Comparison of ENCODE assay signal across 6 cellular contexts in the genomic region with DNA sequence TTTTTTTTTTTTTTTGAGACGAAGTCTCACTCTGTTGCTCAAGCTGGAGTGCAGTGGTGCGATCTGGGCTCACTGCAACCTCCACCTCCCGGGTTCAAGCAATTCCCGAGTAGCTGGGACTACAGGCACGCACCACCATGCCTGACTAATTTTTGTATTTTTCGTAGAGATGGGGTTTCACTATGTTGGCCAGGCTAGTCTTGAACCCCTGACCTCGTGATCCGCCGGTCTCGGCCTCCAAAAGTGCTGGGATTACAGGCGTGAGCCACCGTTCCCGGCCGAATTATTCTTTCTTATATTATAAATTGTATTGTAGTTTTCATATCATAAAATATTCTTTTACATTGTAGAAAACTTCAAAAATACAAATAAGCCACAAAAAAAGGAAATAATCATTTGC. TPM values are rescaled to one million over a fixed set of nuclear protein-coding genes. Genes with fewer than 3 reads are reported as not detected.
DNase-seq lines count a peak whose midpoint lies in the region; ATAC-seq and TF ChIP-seq lines count a peak whose summit lies in the region.
"Not testable (repeated sequence)": the region's sequence is repeated elsewhere in the genome, so short reads cannot be mapped to it uniquely, and the experiment has no call there.

No MANE protein-coding gene starts in this region.

- peak overlapping the region; percentile 96 for H3K9ac ChIP-seq in adipocyte (ENCODE audit: low read length)
- peak overlapping the region in 1 of 5 donors; percentile 72 for H3K9ac ChIP-seq in subcutaneous abdominal adipose tissue (ENCODE audit: low read length in 5 of 5)

- BruUV-seq in PC-9 (replicated peaks; lab: Mats Ljungman, UMichigan) = not testable (repeated sequence)

- TF ChIP-seq CTCF in PC-9 (conservative IDR thresholded peaks at IDR 0.05); activated CD8-positive, alpha-beta T cell treated with anti-CD3 and anti-CD28 coated beads for 36 hours (IDR thresholded peaks at IDR 0.05): not testable (repeated sequence)

- CTCF ChIA-PET in CD4-positive, alpha-beta memory T cell (lab: Charles Lee; ENCODE audit: partially characterized antibody) = interaction anchor here (0.6 to 13.1 kb wide), 6 partner anchors 8 to 100 kb away, joined by 3 to 169 read pairs (median 4); a partner anchor contains a TSS
- CTCF ChIA-PET in PC-9 (lab: Charles Lee) = interaction anchor here (0.7 to 0.9 kb wide), 2 partner anchors 25 to 1153 kb away, joined by 5 to 16 read pairs; no protein-coding TSS in a partner anchor
- CTCF ChIA-PET in activated CD8-positive, alpha-beta T cell treated with anti-CD3 and anti-CD28 coated beads for 36 hours (lab: Charles Lee) = interaction anchor here (0.6 to 21.4 kb wide), 10 partner anchors 12 to 274 kb away, joined by 3 to 392 read pairs (median 4); a partner anchor contains a TSS

- not testable (repeated sequence) for H3K4me3 ChIP-seq in CD4-positive, alpha-beta memory T cell (ENCODE audit: low read length in 2 of 2); PC-9; adipocyte (ENCODE audit: low read length); subcutaneous abdominal adipose tissue (ENCODE audit: low read depth in 1 of 5, low read length in 5 of 5)

- POLR2A ChIA-PET in CD4-positive, alpha-beta memory T cell (lab: Charles Lee; ENCODE audit: partially characterized antibody) = interaction anchor here (0.7 to 11.6 kb wide), 4 partner anchors 12 to 155 kb away, joined by 4 to 280 read pairs (median 16); a partner anchor contains a TSS
- POLR2A ChIA-PET in PC-9 (lab: Charles Lee; ENCODE audit: unreplicated experiment) = interaction anchor here (0.6 kb wide), 1 partner anchor 11 kb away, joined by 12 read pairs; no protein-coding TSS in a partner anchor
- POLR2A ChIA-PET in activated CD8-positive, alpha-beta T cell treated with anti-CD3 and anti-CD28 coated beads for 36 hours (lab: Charles Lee) = interaction anchor here (0.6 to 16.7 kb wide), 18 partner anchors 8 to 848 kb away, joined by 3 to 358 read pairs (median 4); a partner anchor contains a TSS

- H3K4me1 ChIP-seq in CD4-positive, alpha-beta memory T cell (ENCODE audit: insufficient read depth, low read length) = peaks cover 73% of the 10 kb centered on the region
- peaks cover 27% of the 10 kb centered on the region for H3K4me1 ChIP-seq in PC-9 (replicated peaks; ENCODE audit: insufficient read depth)
- peaks cover 49% of the 10 kb centered on the region for H3K4me1 ChIP-seq in adipocyte (ENCODE audit: control insufficient read depth, insufficient read depth, low read length)
- H3K4me1 ChIP-seq in subcutaneous abdominal adipose tissue (ENCODE audit: control insufficient read depth in 5 of 5, insufficient read depth in 5 of 5, low read length in 5 of 5) = peaks cover 14 to 46% (median 43%) of the 10 kb centered on the region in 5 donors

- H3K9me2 ChIP-seq in PC-9 (ENCODE audit: insufficient read depth) = not testable (repeated sequence)

- H3K27ac Mint-ChIP-seq in CD4-positive, alpha-beta memory T cell = peak overlapping the region in 4 of 7 donors; percentile 29 to 91 (median 80)
- H3K27ac Mint-ChIP-seq in activated CD8-positive, alpha-beta T cell treated with anti-CD3 and anti-CD28 coated beads for 36 hours = peak overlapping the region; percentile 89
- peak overlapping the region in 1 of 6 donors; percentile 83 for H3K27ac Mint-ChIP-seq in naive B cell

- H3K9me3 ChIP-seq in CD4-positive, alpha-beta memory T cell (ENCODE audit: control insufficient read depth in 1 of 2, low read length in 2 of 2); PC-9 (ENCODE audit: insufficient read depth, low read depth); adipocyte (ENCODE audit: control insufficient read depth, low read length); subcutaneous abdominal adipose tissue (ENCODE audit: control insufficient read depth in 5 of 5, low read length in 5 of 5): not testable (repeated sequence)

- H3K4me1 Mint-ChIP-seq in CD4-positive, alpha-beta memory T cell = peaks cover 43 to 74% (median 57%) of the 10 kb centered on the region in 4 donors
- H3K4me1 Mint-ChIP-seq in activated CD8-positive, alpha-beta T cell treated with anti-CD3 and anti-CD28 coated beads for 36 hours (ENCODE audit: low read depth) = peaks cover 45% of the 10 kb centered on the region
- H3K4me1 Mint-ChIP-seq in naive B cell = peaks cover 44 to 58% (median 52%) of the 10 kb centered on the region in 3 donors

- H3K4me3 Mint-ChIP-seq in CD4-positive, alpha-beta memory T cell = peak overlapping the region in 6 of 8 donors; percentile 83 to 95 (median 88)
- H3K4me3 Mint-ChIP-seq in activated CD8-positive, alpha-beta T cell treated with anti-CD3 and anti-CD28 coated beads for 36 hours = peak overlapping the region; percentile 90
- H3K4me3 Mint-ChIP-seq in naive B cell = peak overlapping the region in 5 of 8 donors; percentile 20 to 89 (median 80)

- not testable (repeated sequence) for H4K20me1 ChIP-seq in PC-9 (ENCODE audit: insufficient read depth)

- peaks cover 17% of the 10 kb centered on the region for H3F3A ChIP-seq in PC-9 (ENCODE audit: insufficient read depth, low read depth)

- H3K9me3 Mint-ChIP-seq in CD4-positive, alpha-beta memory T cell; activated CD8-positive, alpha-beta T cell treated with anti-CD3 and anti-CD28 coated beads for 36 hours; naive B cell: not testable (repeated sequence)

- not testable (repeated sequence) for H3K27me3 Mint-ChIP-seq in CD4-positive, alpha-beta memory T cell; activated CD8-positive, alpha-beta T cell treated with anti-CD3 and anti-CD28 coated beads for 36 hours; naive B cell

- H3K27ac ChIP-seq in CD4-positive, alpha-beta memory T cell (ENCODE audit: low read depth, low read length) = peak overlapping the region; percentile 80
- not testable (repeated sequence) for H3K27ac ChIP-seq in PC-9
- H3K27ac ChIP-seq in subcutaneous abdominal adipose tissue (ENCODE audit: low read depth, low read length) = peak overlapping the region; percentile 96

- H2AFZ ChIP-seq in PC-9 = not testable (repeated sequence)

- H3K36me3 Mint-ChIP-seq in CD4-positive, alpha-beta memory T cell = peaks cover 5 to 22% of the 10 kb centered on the region in 2 donors
- H3K36me3 Mint-ChIP-seq in activated CD8-positive, alpha-beta T cell treated with anti-CD3 and anti-CD28 coated beads for 36 hours (ENCODE audit: low read depth) = peaks cover 35% of the 10 kb centered on the region
- H3K36me3 Mint-ChIP-seq in naive B cell = not testable (repeated sequence)

- intact Hi-C loops in CD4-positive, alpha-beta memory T cell (cut with micrococcal nuclease) = not testable (repeated sequence)
- intact Hi-C loops in PC-9 (cut with micrococcal nuclease; ENCODE audit: unreplicated experiment) = loop anchor here (1.0 kb wide), 2 partner anchors 24 to 48 kb away; no protein-coding TSS in a partner anchor
- intact Hi-C loops in activated CD8-positive, alpha-beta T cell treated with anti-CD3 and anti-CD28 coated beads for 36 hours (cut with micrococcal nuclease) = loop anchor here (5.0 kb wide), 2 partner anchors 34 to 79 kb away; no protein-coding TSS in a partner anchor

- not testable (repeated sequence) for ATAC-seq in activated CD8-positive, alpha-beta T cell treated with anti-CD3 and anti-CD28 coated beads for 36 hours; naive B cell (ENCODE audit: low read depth in 2 of 2)

- not testable (repeated sequence) for H3K27me3 ChIP-seq in CD4-positive, alpha-beta memory T cell (ENCODE audit: insufficient read depth, low read length); PC-9 (ENCODE audit: insufficient read depth, low read depth); adipocyte (replicated peaks; ENCODE audit: control insufficient read depth, insufficient read depth, low read length); subcutaneous abdominal adipose tissue (ENCODE audit: control insufficient read depth in 5 of 5, insufficient read depth in 4 of 5, low read length in 5 of 5)

- peaks cover 15% of the 10 kb centered on the region for H3K79me2 ChIP-seq in PC-9 (ENCODE audit: low read depth)

- not testable (repeated sequence) for DNase-seq in CD4-positive, alpha-beta memory T cell; PC-9; activated CD8-positive, alpha-beta T cell treated with anti-CD3 and anti-CD28 coated beads for 36 hours; adipocyte (ENCODE audit: low read depth); naive B cell

- not testable (repeated sequence) for H3K36me3 ChIP-seq in CD4-positive, alpha-beta memory T cell (ENCODE audit: insufficient read depth, low read length); PC-9 (ENCODE audit: low read depth); adipocyte (ENCODE audit: control insufficient read depth, insufficient read depth, low read length, severe bottlenecking); subcutaneous abdominal adipose tissue (ENCODE audit: control insufficient read depth in 5 of 5, insufficient read depth in 5 of 5, low read length in 5 of 5)

- H3K4me2 ChIP-seq in PC-9 = peak overlapping the region; percentile 100

RNA-seq across cellular contexts. Expression of a gene that starts 1.3 kb away (rescaled TPM):
- total RNA-seq in CD4-positive, alpha-beta memory T cell = 100 to 1,000 TPM; 223 to 242 TPM
- 100 to 1,000 TPM; 532 to 555 TPM for polyA plus RNA-seq in CD4-positive, alpha-beta memory T cell
- total RNA-seq in PC-9 (2021) = 70.5 and 75.1 TPM in 2 replicates
- total RNA-seq in activated CD8-positive, alpha-beta T cell treated with anti-CD3 and anti-CD28 coated beads for 36 hours = 100 to 1,000 TPM; 457 to 459 TPM
- 100 to 1,000 TPM; 207 to 529 (median 394) TPM for polyA plus RNA-seq in naive B cell (ENCODE audit: low read depth in 6 of 6)

RNA-seq across cellular contexts. Expression of a gene that starts 21.6 kb away (rescaled TPM):
- total RNA-seq in CD4-positive, alpha-beta memory T cell = 1 to 10 TPM; 7.1 to 9.2 TPM
- polyA plus RNA-seq in CD4-positive, alpha-beta memory T cell = 1 to 10 TPM; 3.1 to 5.2 TPM
- total RNA-seq in PC-9 (2021) = 33.0 and 36.5 TPM in 2 replicates
- total RNA-seq in activated CD8-positive, alpha-beta T cell treated with anti-CD3 and anti-CD28 coated beads for 36 hours = 10 to 100 TPM; 56.4 to 59.5 TPM
- 1 to 10 TPM; 3.0 to 8.6 (median 5.5) TPM for polyA plus RNA-seq in naive B cell (ENCODE audit: low read depth in 6 of 6)

RNA-seq across cellular contexts. Expression of a gene that starts 21.9 kb away (rescaled TPM):
- 10 to 100 TPM; 10.0 to 11.5 TPM for total RNA-seq in CD4-positive, alpha-beta memory T cell
- 1 to 10 TPM; 3.5 to 6.3 TPM for polyA plus RNA-seq in CD4-positive, alpha-beta memory T cell
- total RNA-seq in PC-9 (2021) = 45.8 and 61.8 TPM in 2 replicates
- total RNA-seq in activated CD8-positive, alpha-beta T cell treated with anti-CD3 and anti-CD28 coated beads for 36 hours = 10 to 100 TPM; 23.4 to 28.0 TPM
- 10 to 100 TPM in 4 of 6 donors, 1 to 10 TPM in 2; 9.5 to 12.0 (median 10.5) TPM for polyA plus RNA-seq in naive B cell (ENCODE audit: low read depth in 6 of 6)

RNA-seq across cellular contexts. Expression of a gene that starts 47.7 kb away (rescaled TPM):
- total RNA-seq in CD4-positive, alpha-beta memory T cell = 1 to 10 TPM; 1.8 to 2.4 TPM
- polyA plus RNA-seq in CD4-positive, alpha-beta memory T cell = under 1 TPM; 0.18 to 0.37 TPM
- 10.9 and 13.9 TPM in 2 replicates for total RNA-seq in PC-9 (2021)
- 1 to 10 TPM; 5.7 to 5.9 TPM for total RNA-seq in activated CD8-positive, alpha-beta T cell treated with anti-CD3 and anti-CD28 coated beads for 36 hours
- 1 to 10 TPM in 1 of 6 donors, under 1 TPM in 4, not detected in 1; 0.62 to 1.0 (median 0.69) TPM for polyA plus RNA-seq in naive B cell (ENCODE audit: low read depth in 6 of 6)
